2 cellular contexts compared by ENCODE assay signal in genomic region chr5:177005619-177006264, GRCh38.
TF ChIP-seq lines count a peak whose summit lies in the region.

No MANE protein-coding gene starts in this region.

TF ChIP-seq in A549, 52 proteins besides CTCF, POLR2A, EP300 and RAD21:
- TF ChIP-seq REST (IDR thresholded peaks at IDR 0.05), result no peak
- TF ChIP-seq SREBF2 (IDR thresholded peaks at IDR 0.05), result no peak
- TF ChIP-seq ZNF302 (CRISPR knock-in tag; IDR thresholded peaks at IDR 0.05), result no peak
- no peak for TF ChIP-seq BCL3 (IDR thresholded peaks at IDR 0.05)
- TF ChIP-seq JUN (IDR thresholded peaks at IDR 0.05), result no peak
- TF ChIP-seq E2F6 (IDR thresholded peaks at IDR 0.05; ENCODE audit: borderline replicate concordance, low read depth), result no peak
- no peak for TF ChIP-seq ATOH8 (CRISPR knock-in tag; IDR thresholded peaks at IDR 0.05; ENCODE audit: low read depth)
- TF ChIP-seq FOSB (CRISPR knock-in tag; IDR thresholded peaks at IDR 0.05), result no peak
- no peak for TF ChIP-seq JUNB (IDR thresholded peaks at IDR 0.05)
- no peak for TF ChIP-seq KDM1A (IDR thresholded peaks at IDR 0.05; ENCODE audit: low read depth)
TF ChIP-seq in A549: peak in this region for 0.

TF ChIP-seq in H1, 55 proteins besides CTCF, POLR2A, EP300 and RAD21:
- TF ChIP-seq EZH2 (IDR thresholded peaks at IDR 0.05; ENCODE audit: low read depth, low read length, severe bottlenecking), result no peak
- no peak for TF ChIP-seq KDM5A (IDR thresholded peaks at IDR 0.05; ENCODE audit: low read length)
- TF ChIP-seq JUND (IDR thresholded peaks at IDR 0.05; ENCODE audit: low read length), result no peak
- no peak for TF ChIP-seq SIX5 (IDR thresholded peaks at IDR 0.05; ENCODE audit: low read depth, low read length)
- TF ChIP-seq NRF1 (IDR thresholded peaks at IDR 0.05; ENCODE audit: low read depth, low read length), result no peak
- no peak for TF ChIP-seq KDM1A (IDR thresholded peaks at IDR 0.05; ENCODE audit: borderline replicate concordance, low read length)
- TF ChIP-seq CREB1 (IDR thresholded peaks at IDR 0.05), result no peak
- TF ChIP-seq SP1 (IDR thresholded peaks at IDR 0.05; ENCODE audit: low read depth, low read length), result no peak
- TF ChIP-seq CEBPB (IDR thresholded peaks at IDR 0.05; ENCODE audit: low read depth, low read length), result no peak
- no peak for TF ChIP-seq NANOG (IDR thresholded peaks at IDR 0.05; ENCODE audit: insufficient read depth, low read depth, low read length, poor library complexity, severe bottlenecking)
- TF ChIP-seq ATF3 (IDR thresholded peaks at IDR 0.05; ENCODE audit: insufficient read depth, low read depth, low read length), result no peak
- TF ChIP-seq CHD7 (IDR thresholded peaks at IDR 0.05; ENCODE audit: insufficient replicate concordance, low read length), result no peak
- TF ChIP-seq TEAD4 (IDR thresholded peaks at IDR 0.05; ENCODE audit: low read depth, low read length), result no peak
- no peak for TF ChIP-seq SRF (IDR thresholded peaks at IDR 0.05; ENCODE audit: low read depth, low read length)
- no peak for TF ChIP-seq CBX8 (IDR thresholded peaks at IDR 0.05; ENCODE audit: borderline replicate concordance, low read depth, low read length)
- TF ChIP-seq SUZ12 (IDR thresholded peaks at IDR 0.05; ENCODE audit: low read length), result no peak
- no peak; the same call in 1 of the 2 replicates for TF ChIP-seq RBBP5 (IDR thresholded peaks at IDR 0.05; ENCODE audit: borderline replicate concordance, low read depth, low read length)
- TF ChIP-seq KDM4A (IDR thresholded peaks at IDR 0.05; ENCODE audit: low read depth, low read length, severe bottlenecking), result peak; percentile 72
- no peak for TF ChIP-seq TBP (IDR thresholded peaks at IDR 0.05; ENCODE audit: low read depth, low read length)
- 0 out of 2 replicates have a peak, but pooled peaks have one; percentile 22 for TF ChIP-seq E2F6 (IDR thresholded peaks at IDR 0.05)
- TF ChIP-seq SIN3A (conservative IDR thresholded peaks at IDR 0.05 in 1 of 2, IDR thresholded peaks at IDR 0.05 in 1 of 2; ENCODE audit: low read depth in 1 of 2, low read length in 2 of 2), result no peak
- no peak for TF ChIP-seq PHF8 (conservative IDR thresholded peaks at IDR 0.05; ENCODE audit: low read depth, low read length)
- no peak for TF ChIP-seq HDAC6 (IDR thresholded peaks at IDR 0.05; ENCODE audit: low read depth, low read length)
- TF ChIP-seq BCL11A (IDR thresholded peaks at IDR 0.05; ENCODE audit: low read depth in 2 of 2, low read length in 2 of 2), result no peak
- no peak for TF ChIP-seq JUN (IDR thresholded peaks at IDR 0.05; ENCODE audit: low read depth, low read length)
- TF ChIP-seq ASH2L (IDR thresholded peaks at IDR 0.05; ENCODE audit: low read length), result peak; percentile 23
- TF ChIP-seq HDAC2 (IDR thresholded peaks at IDR 0.05; ENCODE audit: borderline replicate concordance in 1 of 2, low read depth in 2 of 2, low read length in 2 of 2), result 0 out of 4 replicates have a peak, but pooled peaks of 1 of the 2 experiments have one; percentile 32
- no peak for TF ChIP-seq FOSL1 (IDR thresholded peaks at IDR 0.05; ENCODE audit: insufficient read depth, low read depth, low read length)
- TF ChIP-seq TAF7 (optimal IDR thresholded peaks at IDR 0.05; ENCODE audit: borderline replicate concordance, low read depth, low read length), result no peak
- TF ChIP-seq ATF2 (IDR thresholded peaks at IDR 0.05; ENCODE audit: low read length), result no peak
- TF ChIP-seq SIRT6 (IDR thresholded peaks at IDR 0.05; ENCODE audit: low read length), result no peak
- peak; percentile 5; the same call in 1 of the 2 replicates for TF ChIP-seq MAX (IDR thresholded peaks at IDR 0.05)
- TF ChIP-seq BACH1 (IDR thresholded peaks at IDR 0.05; ENCODE audit: low read length), result no peak
- TF ChIP-seq POU5F1 (IDR thresholded peaks at IDR 0.05; ENCODE audit: low read depth, low read length), result no peak
- no peak for TF ChIP-seq GTF2F1 (IDR thresholded peaks at IDR 0.05; ENCODE audit: borderline replicate concordance, low read depth, low read length)
- TF ChIP-seq EGR1 (IDR thresholded peaks at IDR 0.05; ENCODE audit: borderline replicate concordance, low read depth, low read length), result peak; percentile 73; the same call in 1 of the 2 replicates
- no peak for TF ChIP-seq CTBP2 (IDR thresholded peaks at IDR 0.05; ENCODE audit: borderline replicate concordance, insufficient read depth, insufficient read length, low read length)
- TF ChIP-seq SP4 (IDR thresholded peaks at IDR 0.05; ENCODE audit: low read length), result no peak
- no peak for TF ChIP-seq USF2 (IDR thresholded peaks at IDR 0.05; ENCODE audit: low read length)
- no peak for TF ChIP-seq BRCA1 (IDR thresholded peaks at IDR 0.05; ENCODE audit: low read depth, low read length)
- no peak for TF ChIP-seq POLR2AphosphoS5 (IDR thresholded peaks at IDR 0.05; ENCODE audit: low read depth, low read length)
- TF ChIP-seq TCF12 (IDR thresholded peaks at IDR 0.05; ENCODE audit: low read depth, low read length), result no peak
- no peak for TF ChIP-seq GABPA (IDR thresholded peaks at IDR 0.05; ENCODE audit: borderline replicate concordance, insufficient read depth, low read length)
- no peak for TF ChIP-seq SP2 (IDR thresholded peaks at IDR 0.05; ENCODE audit: low read length)
- no peak for TF ChIP-seq SAP30 (IDR thresholded peaks at IDR 0.05; ENCODE audit: insufficient read depth, insufficient replicate concordance, low read length)
- TF ChIP-seq CBX5 (IDR thresholded peaks at IDR 0.05; ENCODE audit: low read depth, low read length), result no peak
- no peak for TF ChIP-seq RXRA (IDR thresholded peaks at IDR 0.05; ENCODE audit: insufficient read depth, low read depth, low read length)
- no peak for TF ChIP-seq RNF2 (IDR thresholded peaks at IDR 0.05; ENCODE audit: borderline replicate concordance, low read depth, low read length, missing control alignments, poor library complexity, severe bottlenecking)
- no peak for TF ChIP-seq CHD2 (IDR thresholded peaks at IDR 0.05; ENCODE audit: low read length)
- TF ChIP-seq ZNF274 (IDR thresholded peaks at IDR 0.05; ENCODE audit: borderline replicate concordance, extremely low read depth, low read length), result no peak
